In the genomic region with DNA sequence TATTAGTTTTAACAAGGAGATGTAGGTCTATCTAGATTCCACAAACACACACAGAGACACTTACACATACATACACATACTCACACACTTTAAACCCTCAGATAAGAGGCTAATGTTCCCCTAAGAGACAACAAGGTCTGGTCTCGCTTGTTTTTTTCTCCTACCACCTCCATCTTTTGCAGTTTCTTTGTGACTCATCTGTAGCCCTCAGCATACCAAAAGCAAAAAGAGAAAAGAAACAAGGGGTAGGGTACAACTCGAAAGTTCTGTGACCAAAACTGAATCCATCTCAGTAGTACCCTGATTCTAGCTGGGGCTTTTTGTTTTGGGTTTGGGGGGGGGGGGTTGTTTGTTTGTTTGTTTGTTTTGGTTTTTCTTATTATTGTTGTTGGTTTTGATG, we compare ENCODE assay signal across 14 cellular contexts. TPM values are rescaled to one million over a fixed set of nuclear protein-coding genes. Genes with fewer than 3 reads are reported as not detected.
A peak's percentile ranks its signal among the peaks of the same experiment; 100 is the strongest.
DNase-seq lines count a peak whose midpoint lies in the region; ATAC-seq and TF ChIP-seq lines count a peak whose summit lies in the region.
"Had no signal": no experiment of that assay in that cellular context is flagged by ENCODE, and none has a peak within 500 bp of the region (broad histone marks: within the 10 kb centered on the region; RNA-seq: fewer than 3 reads in every experiment).

No MANE protein-coding gene starts in this region.

- DNase-seq in SJSA1 (ENCODE audit: low read depth in 1 of 2, low spot score in 2 of 2): no peak
- no peak for DNase-seq in GOT3 (lab: John Stamatoyannopoulos, UW)
- DNase-seq in HK-2 (ENCODE audit: unreplicated experiment): no peak
- DNase-seq in MM.1S: no peak
- no peak for DNase-seq in NCI-H526 treated with DMSO at 0.1 percent for 48 hours (lab: John Stamatoyannopoulos, UW)
- DNase-seq: activated gamma-delta T cell treated with Interleukin-2 at 50 U/mL for 16 hours; CD4-positive, alpha-beta T cell; NCI-H2081; ovary; trophoblast cell had no signal

- peak; percentile 97 for ATAC-seq in GM18858 (IDR thresholded peaks at IDR 0.05; ENCODE audit: unreplicated experiment)
- peak; percentile 94 for ATAC-seq in GM21447 (IDR thresholded peaks at IDR 0.05; ENCODE audit: unreplicated experiment)
- peak; percentile 58 for ATAC-seq in HG03060 (IDR thresholded peaks at IDR 0.05; ENCODE audit: low read depth, unreplicated experiment)

- no peaks in the 10 kb centered on the region for H3F3A ChIP-seq in MM.1S (ENCODE audit: insufficient read depth, low read length)

- H3K36me3 ChIP-seq in SJSA1 (0 out of 2 replicates have a peak, but pooled peaks cover under 1% of the 10 kb centered on the region), MM.1S (replicated peaks; ENCODE audit: insufficient read depth, low read length) (no peaks in the 10 kb centered on the region)
- H3K36me3 ChIP-seq: ovary had no signal

- H3K4me1 ChIP-seq in SJSA1 (replicated peaks) (peaks cover 74% of the 10 kb centered on the region), MM.1S (ENCODE audit: low read length) (no peaks in the 10 kb centered on the region)

- no peaks in the 10 kb centered on the region for H3K9me2 ChIP-seq in MM.1S (replicated peaks; ENCODE audit: insufficient read depth, low read length)

- no peak overlapping the region for H3K4me2 ChIP-seq in MM.1S (ENCODE audit: low read depth, low read length)

- TF ChIP-seq CTCF in MM.1S (IDR thresholded peaks at IDR 0.05; ENCODE audit: low read length): no peak

- H3K9me3 ChIP-seq in SJSA1 (replicated peaks): peaks cover under 1% of the 10 kb centered on the region; the same call in 1 of the 2 replicates
- H3K9me3 ChIP-seq in MM.1S (replicated peaks; ENCODE audit: insufficient read depth, low read length): no peaks in the 10 kb centered on the region
- H3K9me3 ChIP-seq: ovary had no signal

- H4K20me1 ChIP-seq in MM.1S (ENCODE audit: insufficient read depth, low read length): no peaks in the 10 kb centered on the region

- H3K4me3 ChIP-seq in SJSA1: no peak overlapping the region
- no peak overlapping the region for H3K4me3 ChIP-seq in MM.1S (ENCODE audit: low read length)
- H3K4me3 ChIP-seq: ovary had no signal

- H3K27ac ChIP-seq in SJSA1 (peak overlapping the region; percentile 65), MM.1S (ENCODE audit: low read length) (no peak overlapping the region)
- H3K27ac ChIP-seq: ovary had no signal

- no peaks in the 10 kb centered on the region for H3K79me2 ChIP-seq in MM.1S (ENCODE audit: low read length)

- no peak overlapping the region for H2AFZ ChIP-seq in MM.1S (ENCODE audit: low read length)

- H3K9ac ChIP-seq in MM.1S (ENCODE audit: low read length): no peak overlapping the region

- H3K27me3 ChIP-seq in SJSA1 (replicated peaks) (no peaks in the 10 kb centered on the region), MM.1S (replicated peaks; ENCODE audit: insufficient read depth, low read length) (no peaks in the 10 kb centered on the region)
- H3K27me3 ChIP-seq: ovary had no signal

RNA-seq across cellular contexts. Expression of a gene that starts 12.2 kb away (rescaled TPM):
- total RNA-seq in SJSA1 (2014; rRNA removed; shearing (Covaris generic)): 93.3 and 134 TPM in 2 replicates

RNA-seq across cellular contexts. Expression of a gene that starts 23.9 kb away (rescaled TPM):
- 0.26 TPM in 1 of 2 replicates, not detected in the other for total RNA-seq in SJSA1 (2014; rRNA removed; shearing (Covaris generic))
- total RNA-seq: CD4-positive, alpha-beta T cell; RPMI7951 had no signal

RNA-seq across cellular contexts. Expression of a gene that starts 34.8 kb away (rescaled TPM):
- 273 and 318 TPM in 2 replicates for total RNA-seq in SJSA1 (2014; rRNA removed; shearing (Covaris generic))
